Comparison of ENCODE assay signal across 8 cellular contexts in the genomic region with DNA sequence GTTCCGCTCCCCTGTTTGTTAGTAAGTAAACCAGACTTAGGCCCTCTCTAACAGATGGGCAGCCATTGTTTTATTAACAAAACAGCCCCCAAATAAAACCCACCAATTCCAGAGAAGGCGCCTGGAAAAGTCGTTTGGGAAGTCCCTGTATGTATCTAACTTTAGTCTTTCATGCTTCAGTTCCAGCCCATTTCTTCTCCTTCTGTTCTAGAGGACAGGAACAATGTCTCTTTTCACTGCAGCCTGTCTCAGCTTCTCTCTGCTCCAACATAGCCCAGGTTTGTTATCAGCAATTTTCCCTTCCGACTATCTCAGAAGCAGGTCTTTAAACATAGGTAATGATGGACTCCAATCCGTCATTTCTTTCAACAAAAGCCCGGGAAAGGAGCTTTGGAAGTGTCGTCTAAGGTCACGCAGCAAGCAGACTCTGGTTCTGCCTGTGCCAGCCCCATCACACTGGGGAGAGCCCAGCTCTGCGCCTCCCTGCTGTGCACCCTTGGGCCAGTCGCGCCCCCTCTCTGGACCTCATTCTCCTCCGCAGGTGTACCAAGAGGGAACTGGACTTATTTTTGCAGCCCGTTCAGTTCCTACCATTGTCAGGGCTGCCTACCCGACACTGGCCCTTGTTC. TPM values are rescaled to one million over a fixed set of nuclear protein-coding genes. Genes with fewer than 3 reads are reported as not detected.
DNase-seq lines count a peak whose midpoint lies in the region; ATAC-seq and TF ChIP-seq lines count a peak whose summit lies in the region.

No MANE protein-coding gene starts in this region.

- no peak overlapping the region for H3K9ac ChIP-seq in H9 (ENCODE audit: extremely low read depth, insufficient read length, low read length)

- H3K27me3 ChIP-seq in H9 (ENCODE audit: insufficient read depth, low read length): no peaks in the 10 kb centered on the region
- no peaks in the 10 kb centered on the region for H3K27me3 ChIP-seq in right cardiac atrium (ENCODE audit: control insufficient read depth, insufficient read depth)
- no peaks in the 10 kb centered on the region for H3K27me3 ChIP-seq in spleen (replicated peaks in 1 of 7)

- H3K14ac ChIP-seq in H9 (ENCODE audit: insufficient read depth, low read length): peak overlapping the region; percentile 91; the same call in 1 of the 2 replicates

- H3T11ph ChIP-seq in H9 (ENCODE audit: low read length): no peak overlapping the region

- no peak overlapping the region for H2BK15ac ChIP-seq in H9 (ENCODE audit: low read depth, low read length)

- H3K4me1 ChIP-seq in H9 (ENCODE audit: insufficient read depth, low read length) (no peaks in the 10 kb centered on the region; the same call in 1 of the 2 replicates), right cardiac atrium (ENCODE audit: control insufficient read depth, insufficient read depth, low read length) (peaks cover 3% of the 10 kb centered on the region), spleen (peaks cover 47 to 69% (median 58%) of the 10 kb centered on the region in 6 donors)

- peak overlapping the region; percentile 85 to 93 for H3K4me3 Mint-ChIP-seq in H9
- peak overlapping the region; percentile 98 for H3K4me3 Mint-ChIP-seq in T-helper 17 cell

- H2BK20ac ChIP-seq in H9 (ENCODE audit: low read depth, low read length, poor library complexity, severe bottlenecking): no peak overlapping the region

- no peak for TF ChIP-seq POLR2A in spleen (IDR thresholded peaks at IDR 0.05)

- ATAC-seq in T-helper 17 cell: no peak
- ATAC-seq in right cardiac atrium: peak; percentile 3 to 12
- ATAC-seq in GM21390 (IDR thresholded peaks at IDR 0.05; ENCODE audit: unreplicated experiment): no peak
- no peak for ATAC-seq in HG03469 (IDR thresholded peaks at IDR 0.05; ENCODE audit: unreplicated experiment)

- no peaks in the 10 kb centered on the region for H3K79me2 ChIP-seq in H9 (ENCODE audit: insufficient read depth, low read length)

- H3K27ac Mint-ChIP-seq in H9 (peak overlapping the region; percentile 94 to 97 (median 94)), T-helper 17 cell (peak overlapping the region; percentile 97)

- H3K23ac ChIP-seq in H9 (ENCODE audit: insufficient read length, low read depth, low read length): no peak overlapping the region

- no peaks in the 10 kb centered on the region; a peak in 1 of 5 replicates for H3K9me3 Mint-ChIP-seq in H9

- H3K23me2 ChIP-seq in H9 (ENCODE audit: insufficient read length, low read depth, low read length, poor library complexity, severe bottlenecking): no peaks in the 10 kb centered on the region

- H3K4me3 ChIP-seq in right cardiac atrium (ENCODE audit: low read length) (peak overlapping the region; percentile 75), spleen (peak overlapping the region; percentile 72 to 99 (median 93))

- TF ChIP-seq CTCF in H9 (conservative IDR thresholded peaks at IDR 0.05) (no peak), spleen (IDR thresholded peaks at IDR 0.05 in 8 of 11, conservative IDR thresholded peaks at IDR 0.05 in 3 of 11) (peak in 1 of 11 experiments; percentile 8)

- DNase-seq in H9 (no peak), T-helper 17 cell (no peak), right cardiac atrium (no peak), spleen (no peak), NCI-H1694 treated with DMSO at 0.1 percent for 48 hours (lab: John Stamatoyannopoulos, UW) (no peak), Kasumi-1 (lab: John Stamatoyannopoulos, UW) (no peak)

- H3K18ac ChIP-seq in H9 (ENCODE audit: insufficient read length, low read depth, low read length): peak overlapping the region; percentile 74

- intact Hi-C loops in right cardiac atrium (cut with DNase I): no loop called here
- intact Hi-C loops in spleen (cut with DNase I; ENCODE audit: low total_unique reads): loop anchor here (10.0 kb wide), 1 partner anchor 53 kb away; no protein-coding TSS in a partner anchor

- no peak overlapping the region; the same call in 1 of the 2 replicates for H3K4ac ChIP-seq in H9 (ENCODE audit: low read depth, low read length)

- H2BK12ac ChIP-seq in H9 (ENCODE audit: insufficient read length, low read depth, low read length): no peak overlapping the region

- H3K27me3 Mint-ChIP-seq in H9 (ENCODE audit: low read depth) (no peaks in the 10 kb centered on the region; the same call in 1 of the 2 replicates), T-helper 17 cell (no peaks in the 10 kb centered on the region)

- H3K79me1 ChIP-seq in H9 (ENCODE audit: insufficient read depth, low read depth, low read length, poor library complexity, severe bottlenecking): no peaks in the 10 kb centered on the region

- H4K20me1 ChIP-seq in H9 (ENCODE audit: control insufficient read depth, insufficient read depth, insufficient read length): no peaks in the 10 kb centered on the region

- H2AFZ ChIP-seq in H9 (ENCODE audit: low read length): no peak overlapping the region

- H4K5ac ChIP-seq in H9 (ENCODE audit: insufficient read length, low read depth, low read length): no peak overlapping the region

- H3K4me2 ChIP-seq in H9 (ENCODE audit: insufficient read depth, insufficient read length, low read length): peak overlapping the region; percentile 65

- WGBS in H9 (ENCODE audit: extremely low coverage, insufficient read length, low lambda C conversion rate): no CpG with 5 or more reads among the region's 14 CpGs
- WGBS in right cardiac atrium: 19% methylated on average over 14 of the region's 14 CpGs
- 21 to 31% (median 26%) methylated on average over 14 of the region's 14 CpGs for WGBS in spleen, 5 donors

- no peak overlapping the region for H3K27ac ChIP-seq in H9 (ENCODE audit: insufficient read length, low read depth, low read length)
- H3K27ac ChIP-seq in right cardiac atrium (ENCODE audit: low read length): peak overlapping the region; percentile 43
- H3K27ac ChIP-seq in spleen: peak overlapping the region; percentile 86 to 99 (median 95)

- peaks cover 27 to 40% of the 10 kb centered on the region in 2 experiments for H3K4me1 Mint-ChIP-seq in H9
- H3K4me1 Mint-ChIP-seq in T-helper 17 cell: peaks cover 35% of the 10 kb centered on the region

- H3K9me3 ChIP-seq in H9 (ENCODE audit: control insufficient read depth, low read depth, low read length) (no peaks in the 10 kb centered on the region), T-helper 17 cell (ENCODE audit: control insufficient read depth, low read length, poor library complexity, severe bottlenecking) (no peaks in the 10 kb centered on the region), right cardiac atrium (ENCODE audit: control insufficient read depth, low read length) (no peaks in the 10 kb centered on the region), spleen (no peaks in the 10 kb centered on the region)

- H2BK120ac ChIP-seq in H9 (ENCODE audit: low read depth, low read length, poor library complexity, severe bottlenecking): no peak overlapping the region

- H2BK5ac ChIP-seq in H9 (ENCODE audit: insufficient read length, low read length): no peak overlapping the region

- peaks cover 0 to 40% (median 0%) of the 10 kb centered on the region in 6 donors for H3K36me3 ChIP-seq in spleen

- H3K56ac ChIP-seq in H9 (ENCODE audit: insufficient read length, low read depth, low read length): no peak overlapping the region

- H4K91ac ChIP-seq in H9 (ENCODE audit: insufficient read length, low read depth, low read length): no peak overlapping the region

- H4K8ac ChIP-seq in H9 (replicated peaks; ENCODE audit: insufficient read length, low read depth, low read length): no peak overlapping the region

- peaks cover 0 to 9% (median 0%) of the 10 kb centered on the region in 3 experiments; a peak in 4 of 7 replicates for H3K36me3 Mint-ChIP-seq in H9 (ENCODE audit: insufficient read depth in 1 of 3, low read depth in 3 of 3)
- H3K36me3 Mint-ChIP-seq in T-helper 17 cell (ENCODE audit: low read depth): peaks cover 2% of the 10 kb centered on the region

- H2AK5ac ChIP-seq in H9 (ENCODE audit: insufficient read length, low read length): no peak overlapping the region

RNA-seq across cellular contexts. Expression of a gene that starts 9.6 kb away (rescaled TPM):
- total RNA-seq in H9 (2021) (19.7 and 20.8 TPM in 2 replicates), T-helper 17 cell (100 to 1,000 TPM; 263 to 323 TPM), right cardiac atrium (10 to 100 TPM in 1 of 4 donors, 1 to 10 TPM in 3; 8.8 to 10.3 (median 8.9) TPM), spleen (100 to 1,000 TPM; 198 to 324 (median 238) TPM)
- polyA plus RNA-seq in right cardiac atrium (8.4 TPM), spleen (100 to 1,000 TPM in 2 of 3 donors, 10 to 100 TPM in 1; 92.9 to 129 (median 124) TPM)

Comparison
In these comparisons a context has a peak if more than half of its experiments do, and no peak if none do; other contexts are left out.
1. ATAC-seq: peak in right cardiac atrium (2 of 2); none in T-helper 17 cell (single experiment), GM21390 (single experiment) and HG03469 (single experiment).